Comparison of ENCODE assay signal across 1 cellular context in the genomic region with DNA sequence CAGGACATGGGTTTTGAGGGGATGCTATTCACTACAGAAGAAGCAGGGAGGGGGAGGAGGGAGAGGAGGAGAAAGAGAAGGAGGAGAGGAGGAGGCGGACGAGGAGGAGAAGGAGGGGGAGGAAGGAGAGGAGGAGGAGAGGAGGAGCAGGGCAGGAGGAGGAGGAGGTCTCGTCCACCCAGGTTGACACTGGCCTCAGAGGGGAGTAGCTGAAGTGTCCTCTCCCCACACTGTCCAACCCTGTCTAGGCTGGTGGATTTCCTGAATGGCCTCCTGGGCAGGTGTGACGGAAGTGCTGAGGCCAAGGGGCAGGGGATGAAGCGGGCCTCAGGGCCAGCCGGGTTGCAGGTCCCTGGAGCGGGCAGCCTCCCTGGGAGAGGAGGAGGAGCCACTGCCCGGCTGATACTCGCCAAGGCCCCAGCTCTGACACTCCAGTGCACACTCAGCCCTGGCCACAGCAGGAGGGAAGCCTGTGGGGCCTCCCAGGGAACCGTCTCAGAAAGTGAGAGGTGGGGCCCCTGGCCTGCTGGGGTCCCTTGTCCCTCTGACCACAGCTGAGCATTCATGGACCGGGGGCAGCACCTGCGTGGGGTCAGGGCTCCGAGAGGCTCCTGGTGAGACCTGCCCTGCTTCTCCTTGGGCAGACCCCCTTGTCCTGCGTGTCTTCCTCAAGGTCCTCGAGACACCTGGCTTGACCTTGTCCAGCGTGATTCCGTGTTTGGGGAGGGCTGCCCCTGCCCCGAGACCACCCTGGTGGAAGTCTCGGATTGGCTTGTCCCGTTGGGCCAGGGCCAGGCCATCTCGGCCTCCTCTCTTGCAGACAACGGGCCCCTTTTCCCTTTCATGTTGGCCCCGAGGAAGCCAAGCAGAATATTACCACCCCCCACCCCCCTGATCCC.
A peak's percentile ranks its signal among the peaks of the same experiment; 100 is the strongest.
TF ChIP-seq lines count a peak whose summit lies in the region.

No MANE protein-coding gene starts in this region.

TF ChIP-seq in HepG2, 621 proteins besides CTCF, POLR2A, EP300 and RAD21 (continues in another document):
- TF ChIP-seq ZNF333 (CRISPR knock-in tag; IDR thresholded peaks at IDR 0.05; ENCODE audit: borderline replicate concordance) = no peak
- TF ChIP-seq AGO2 (optimal IDR thresholded peaks at IDR 0.05; ENCODE audit: low read depth, low read length) = peak; percentile 32
- TF ChIP-seq SNAI1 (CRISPR knock-in tag; IDR thresholded peaks at IDR 0.05; ENCODE audit: borderline replicate concordance) = no peak
- no peak for TF ChIP-seq ZNF891 (CRISPR knock-in tag; IDR thresholded peaks at IDR 0.05)
- TF ChIP-seq KAT8 (CRISPR knock-in tag; IDR thresholded peaks at IDR 0.05) = peak; percentile 46; the same call in 1 of the 2 replicates
- no peak for TF ChIP-seq ZBTB20 (CRISPR knock-in tag; IDR thresholded peaks at IDR 0.05; ENCODE audit: borderline replicate concordance, low read depth)
- TF ChIP-seq POGZ (CRISPR knock-in tag; IDR thresholded peaks at IDR 0.05) = 0 out of 2 replicates have a peak, but pooled peaks have one; percentile 33
- peak; percentile 38; the same call in 1 of the 2 replicates for TF ChIP-seq ESRRA (CRISPR knock-in tag; IDR thresholded peaks at IDR 0.05; ENCODE audit: low read depth)
- no peak for TF ChIP-seq HNRNPLL (IDR thresholded peaks at IDR 0.05; ENCODE audit: low read depth, low read length, poor library complexity, severe bottlenecking)
- TF ChIP-seq, protein P1, sequence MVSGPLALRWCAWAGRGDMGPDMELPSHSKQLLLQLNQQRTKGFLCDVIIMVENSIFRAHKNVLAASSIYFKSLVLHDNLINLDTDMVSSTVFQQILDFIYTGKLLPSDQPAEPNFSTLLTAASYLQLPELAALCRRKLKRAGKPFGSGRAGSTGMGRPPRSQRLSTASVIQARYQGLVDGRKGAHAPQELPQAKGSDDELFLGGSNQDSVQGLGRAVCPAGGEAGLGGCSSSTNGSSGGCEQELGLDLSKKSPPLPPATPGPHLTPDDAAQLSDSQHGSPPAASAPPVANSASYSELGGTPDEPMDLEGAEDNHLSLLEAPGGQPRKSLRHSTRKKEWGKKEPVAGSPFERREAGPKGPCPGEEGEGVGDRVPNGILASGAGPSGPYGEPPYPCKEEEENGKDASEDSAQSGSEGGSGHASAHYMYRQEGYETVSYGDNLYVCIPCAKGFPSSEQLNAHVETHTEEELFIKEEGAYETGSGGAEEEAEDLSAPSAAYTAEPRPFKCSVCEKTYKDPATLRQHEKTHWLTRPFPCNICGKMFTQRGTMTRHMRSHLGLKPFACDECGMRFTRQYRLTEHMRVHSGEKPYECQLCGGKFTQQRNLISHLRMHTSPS (CRISPR knock-in tag; IDR thresholded peaks at IDR 0.05; ENCODE audit: low read depth) = 0 out of 2 replicates have a peak, but pooled peaks have one; percentile 58
- TF ChIP-seq REXO4 (CRISPR knock-in tag; IDR thresholded peaks at IDR 0.05; ENCODE audit: borderline replicate concordance) = no peak
- TF ChIP-seq, protein P2, sequence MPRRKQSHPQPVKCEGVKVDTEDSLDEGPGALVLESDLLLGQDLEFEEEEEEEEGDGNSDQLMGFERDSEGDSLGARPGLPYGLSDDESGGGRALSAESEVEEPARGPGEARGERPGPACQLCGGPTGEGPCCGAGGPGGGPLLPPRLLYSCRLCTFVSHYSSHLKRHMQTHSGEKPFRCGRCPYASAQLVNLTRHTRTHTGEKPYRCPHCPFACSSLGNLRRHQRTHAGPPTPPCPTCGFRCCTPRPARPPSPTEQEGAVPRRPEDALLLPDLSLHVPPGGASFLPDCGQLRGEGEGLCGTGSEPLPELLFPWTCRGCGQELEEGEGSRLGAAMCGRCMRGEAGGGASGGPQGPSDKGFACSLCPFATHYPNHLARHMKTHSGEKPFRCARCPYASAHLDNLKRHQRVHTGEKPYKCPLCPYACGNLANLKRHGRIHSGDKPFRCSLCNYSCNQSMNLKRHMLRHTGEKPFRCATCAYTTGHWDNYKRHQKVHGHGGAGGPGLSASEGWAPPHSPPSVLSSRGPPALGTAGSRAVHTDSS (CRISPR knock-in tag; conservative IDR thresholded peaks at IDR 0.05) = no peak
- TF ChIP-seq EEA1 (CRISPR knock-in tag; IDR thresholded peaks at IDR 0.05; ENCODE audit: borderline replicate concordance) = 0 out of 2 replicates have a peak, but pooled peaks have one; percentile 75
- peak; percentile 57; the same call in 1 of the 2 replicates for TF ChIP-seq SP4 (CRISPR knock-in tag; IDR thresholded peaks at IDR 0.05)
- TF ChIP-seq, protein P3, sequence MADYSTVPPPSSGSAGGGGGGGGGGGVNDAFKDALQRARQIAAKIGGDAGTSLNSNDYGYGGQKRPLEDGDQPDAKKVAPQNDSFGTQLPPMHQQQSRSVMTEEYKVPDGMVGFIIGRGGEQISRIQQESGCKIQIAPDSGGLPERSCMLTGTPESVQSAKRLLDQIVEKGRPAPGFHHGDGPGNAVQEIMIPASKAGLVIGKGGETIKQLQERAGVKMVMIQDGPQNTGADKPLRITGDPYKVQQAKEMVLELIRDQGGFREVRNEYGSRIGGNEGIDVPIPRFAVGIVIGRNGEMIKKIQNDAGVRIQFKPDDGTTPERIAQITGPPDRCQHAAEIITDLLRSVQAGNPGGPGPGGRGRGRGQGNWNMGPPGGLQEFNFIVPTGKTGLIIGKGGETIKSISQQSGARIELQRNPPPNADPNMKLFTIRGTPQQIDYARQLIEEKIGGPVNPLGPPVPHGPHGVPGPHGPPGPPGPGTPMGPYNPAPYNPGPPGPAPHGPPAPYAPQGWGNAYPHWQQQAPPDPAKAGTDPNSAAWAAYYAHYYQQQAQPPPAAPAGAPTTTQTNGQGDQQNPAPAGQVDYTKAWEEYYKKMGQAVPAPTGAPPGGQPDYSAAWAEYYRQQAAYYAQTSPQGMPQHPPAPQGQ (CRISPR knock-in tag; IDR thresholded peaks at IDR 0.05; ENCODE audit: borderline replicate concordance) = no peak
- TF ChIP-seq HOXA3 (CRISPR knock-in tag; IDR thresholded peaks at IDR 0.05) = peak; percentile 66
- no peak for TF ChIP-seq ZSCAN29 (CRISPR knock-in tag; conservative IDR thresholded peaks at IDR 0.05)
- TF ChIP-seq PRMT3 (CRISPR knock-in tag; IDR thresholded peaks at IDR 0.05; ENCODE audit: borderline replicate concordance, low read depth) = no peak
- no peak for TF ChIP-seq ZNF562 (CRISPR knock-in tag; IDR thresholded peaks at IDR 0.05; ENCODE audit: borderline replicate concordance)
- TF ChIP-seq HCFC1 (IDR thresholded peaks at IDR 0.05; ENCODE audit: low read depth, low read length) = no peak
- TF ChIP-seq GTF2F1 (IDR thresholded peaks at IDR 0.05; ENCODE audit: low read length) = no peak
- TF ChIP-seq, protein P4, sequence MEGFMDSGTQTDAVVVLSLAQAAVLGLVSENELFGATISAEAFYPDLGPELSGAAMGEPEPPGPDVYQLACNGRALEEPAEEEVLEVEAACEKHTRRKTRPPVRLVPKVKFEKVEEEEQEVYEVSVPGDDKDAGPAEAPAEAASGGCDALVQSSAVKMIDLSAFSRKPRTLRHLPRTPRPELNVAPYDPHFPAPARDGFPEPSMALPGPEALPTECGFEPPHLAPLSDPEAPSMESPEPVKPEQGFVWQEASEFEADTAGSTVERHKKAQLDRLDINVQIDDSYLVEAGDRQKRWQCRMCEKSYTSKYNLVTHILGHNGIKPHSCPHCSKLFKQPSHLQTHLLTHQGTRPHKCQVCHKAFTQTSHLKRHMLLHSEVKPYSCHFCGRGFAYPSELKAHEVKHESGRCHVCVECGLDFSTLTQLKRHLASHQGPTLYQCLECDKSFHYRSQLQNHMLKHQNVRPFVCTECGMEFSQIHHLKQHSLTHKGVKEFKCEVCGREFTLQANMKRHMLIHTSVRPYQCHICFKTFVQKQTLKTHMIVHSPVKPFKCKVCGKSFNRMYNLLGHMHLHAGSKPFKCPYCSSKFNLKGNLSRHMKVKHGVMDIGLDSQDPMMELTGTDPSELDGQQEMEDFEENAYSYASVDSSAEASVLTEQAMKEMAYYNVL (CRISPR knock-in tag; IDR thresholded peaks at IDR 0.05; ENCODE audit: borderline replicate concordance) = 0 out of 2 replicates have a peak, but pooled peaks have one; percentile 20
- peak; percentile 38; the same call in 1 of the 2 replicates for TF ChIP-seq KMT2A (CRISPR knock-in tag; IDR thresholded peaks at IDR 0.05)
- TF ChIP-seq PAF1 (CRISPR knock-in tag; IDR thresholded peaks at IDR 0.05) = no peak
- TF ChIP-seq, protein P5, sequence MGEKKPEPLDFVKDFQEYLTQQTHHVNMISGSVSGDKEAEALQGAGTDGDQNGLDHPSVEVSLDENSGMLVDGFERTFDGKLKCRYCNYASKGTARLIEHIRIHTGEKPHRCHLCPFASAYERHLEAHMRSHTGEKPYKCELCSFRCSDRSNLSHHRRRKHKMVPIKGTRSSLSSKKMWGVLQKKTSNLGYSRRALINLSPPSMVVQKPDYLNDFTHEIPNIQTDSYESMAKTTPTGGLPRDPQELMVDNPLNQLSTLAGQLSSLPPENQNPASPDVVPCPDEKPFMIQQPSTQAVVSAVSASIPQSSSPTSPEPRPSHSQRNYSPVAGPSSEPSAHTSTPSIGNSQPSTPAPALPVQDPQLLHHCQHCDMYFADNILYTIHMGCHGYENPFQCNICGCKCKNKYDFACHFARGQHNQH (CRISPR knock-in tag; IDR thresholded peaks at IDR 0.05) = no peak
- TF ChIP-seq FIP1L1 (IDR thresholded peaks at IDR 0.05; ENCODE audit: borderline replicate concordance, insufficient read depth, low read depth, low read length) = no peak
- no peak for TF ChIP-seq ZNF567 (CRISPR knock-in tag; IDR thresholded peaks at IDR 0.05; ENCODE audit: borderline replicate concordance)
- no peak for TF ChIP-seq TCF7 (IDR thresholded peaks at IDR 0.05; ENCODE audit: low read depth)
- peak; percentile 12; the same call in 1 of the 2 replicates for TF ChIP-seq ZNF317 (CRISPR knock-in tag; IDR thresholded peaks at IDR 0.05)
- TF ChIP-seq ETV6 (CRISPR knock-in tag; conservative IDR thresholded peaks at IDR 0.05) = no peak; the same call in 1 of the 2 replicates
- peak; percentile 55; the same call in 1 of the 2 replicates for TF ChIP-seq AKAP8 (CRISPR knock-in tag; IDR thresholded peaks at IDR 0.05)
- TF ChIP-seq ZNF20 (CRISPR knock-in tag; IDR thresholded peaks at IDR 0.05) = no peak
- TF ChIP-seq ZNF563 (CRISPR knock-in tag; IDR thresholded peaks at IDR 0.05) = 0 out of 2 replicates have a peak, but pooled peaks have one; percentile 6
- TF ChIP-seq SUZ12 (IDR thresholded peaks at IDR 0.05; ENCODE audit: low read depth, low read length) = no peak
- TF ChIP-seq KLF15 (CRISPR knock-in tag; IDR thresholded peaks at IDR 0.05; ENCODE audit: borderline replicate concordance) = no peak
- TF ChIP-seq ZNF530 (CRISPR knock-in tag; IDR thresholded peaks at IDR 0.05; ENCODE audit: low read depth) = no peak
- no peak for TF ChIP-seq ZNF556 (CRISPR knock-in tag; IDR thresholded peaks at IDR 0.05; ENCODE audit: borderline replicate concordance)
- TF ChIP-seq, protein P6, sequence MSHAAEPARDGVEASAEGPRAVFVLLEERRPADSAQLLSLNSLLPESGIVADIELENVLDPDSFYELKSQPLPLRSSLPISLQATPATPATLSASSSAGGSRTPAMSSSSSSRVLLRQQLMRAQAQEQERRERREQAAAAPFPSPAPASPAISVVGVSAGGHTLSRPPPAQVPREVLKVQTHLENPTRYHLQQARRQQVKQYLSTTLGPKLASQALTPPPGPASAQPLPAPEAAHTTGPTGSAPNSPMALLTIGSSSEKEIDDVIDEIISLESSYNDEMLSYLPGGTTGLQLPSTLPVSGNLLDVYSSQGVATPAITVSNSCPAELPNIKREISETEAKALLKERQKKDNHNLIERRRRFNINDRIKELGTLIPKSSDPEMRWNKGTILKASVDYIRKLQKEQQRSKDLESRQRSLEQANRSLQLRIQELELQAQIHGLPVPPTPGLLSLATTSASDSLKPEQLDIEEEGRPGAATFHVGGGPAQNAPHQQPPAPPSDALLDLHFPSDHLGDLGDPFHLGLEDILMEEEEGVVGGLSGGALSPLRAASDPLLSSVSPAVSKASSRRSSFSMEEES (CRISPR knock-in tag; IDR thresholded peaks at IDR 0.05) = no peak
- peak; percentile 34; the same call in 1 of the 2 replicates for TF ChIP-seq NFE2L1 (CRISPR knock-in tag; IDR thresholded peaks at IDR 0.05; ENCODE audit: borderline replicate concordance)
- TF ChIP-seq ZNF17 (CRISPR knock-in tag; IDR thresholded peaks at IDR 0.05) = no peak
- TF ChIP-seq JDP2 (CRISPR knock-in tag; IDR thresholded peaks at IDR 0.05; ENCODE audit: borderline replicate concordance) = no peak
- TF ChIP-seq ZNF879 (CRISPR knock-in tag; IDR thresholded peaks at IDR 0.05) = no peak
- no peak for TF ChIP-seq CBFB (CRISPR knock-in tag; IDR thresholded peaks at IDR 0.05)
- no peak for TF ChIP-seq NCOA2 (CRISPR knock-in tag; IDR thresholded peaks at IDR 0.05)
- no peak for TF ChIP-seq ZNF354B (CRISPR knock-in tag; IDR thresholded peaks at IDR 0.05)
- peak; percentile 99 for TF ChIP-seq ZNF343 (CRISPR knock-in tag; IDR thresholded peaks at IDR 0.05)
- no peak for TF ChIP-seq NR2C2 (CRISPR knock-in tag; IDR thresholded peaks at IDR 0.05; ENCODE audit: borderline replicate concordance)
- TF ChIP-seq NR2F6 (IDR thresholded peaks at IDR 0.05) = no peak; the same call in 1 of the 2 replicates
- peak; percentile 72 for TF ChIP-seq NR2F6 (CRISPR knock-in tag; IDR thresholded peaks at IDR 0.05)
- no peak for TF ChIP-seq ZNF674 (CRISPR knock-in tag; IDR thresholded peaks at IDR 0.05; ENCODE audit: low read depth)
- TF ChIP-seq ZNF720 (CRISPR knock-in tag; IDR thresholded peaks at IDR 0.05) = no peak
- TF ChIP-seq ZNF260 (CRISPR knock-in tag; IDR thresholded peaks at IDR 0.05; ENCODE audit: borderline replicate concordance, low read depth) = no peak
- TF ChIP-seq, protein P7, sequence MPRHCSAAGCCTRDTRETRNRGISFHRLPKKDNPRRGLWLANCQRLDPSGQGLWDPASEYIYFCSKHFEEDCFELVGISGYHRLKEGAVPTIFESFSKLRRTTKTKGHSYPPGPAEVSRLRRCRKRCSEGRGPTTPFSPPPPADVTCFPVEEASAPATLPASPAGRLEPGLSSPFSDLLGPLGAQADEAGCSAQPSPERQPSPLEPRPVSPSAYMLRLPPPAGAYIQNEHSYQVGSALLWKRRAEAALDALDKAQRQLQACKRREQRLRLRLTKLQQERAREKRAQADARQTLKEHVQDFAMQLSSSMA (CRISPR knock-in tag; IDR thresholded peaks at IDR 0.05) = no peak
- TF ChIP-seq, protein P8, sequence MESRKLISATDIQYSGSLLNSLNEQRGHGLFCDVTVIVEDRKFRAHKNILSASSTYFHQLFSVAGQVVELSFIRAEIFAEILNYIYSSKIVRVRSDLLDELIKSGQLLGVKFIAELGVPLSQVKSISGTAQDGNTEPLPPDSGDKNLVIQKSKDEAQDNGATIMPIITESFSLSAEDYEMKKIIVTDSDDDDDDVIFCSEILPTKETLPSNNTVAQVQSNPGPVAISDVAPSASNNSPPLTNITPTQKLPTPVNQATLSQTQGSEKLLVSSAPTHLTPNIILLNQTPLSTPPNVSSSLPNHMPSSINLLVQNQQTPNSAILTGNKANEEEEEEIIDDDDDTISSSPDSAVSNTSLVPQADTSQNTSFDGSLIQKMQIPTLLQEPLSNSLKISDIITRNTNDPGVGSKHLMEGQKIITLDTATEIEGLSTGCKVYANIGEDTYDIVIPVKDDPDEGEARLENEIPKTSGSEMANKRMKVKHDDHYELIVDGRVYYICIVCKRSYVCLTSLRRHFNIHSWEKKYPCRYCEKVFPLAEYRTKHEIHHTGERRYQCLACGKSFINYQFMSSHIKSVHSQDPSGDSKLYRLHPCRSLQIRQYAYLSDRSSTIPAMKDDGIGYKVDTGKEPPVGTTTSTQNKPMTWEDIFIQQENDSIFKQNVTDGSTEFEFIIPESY (CRISPR knock-in tag; IDR thresholded peaks at IDR 0.05) = 0 out of 2 replicates have a peak, but pooled peaks have one; percentile 10
- no peak for TF ChIP-seq CENPT (CRISPR knock-in tag; IDR thresholded peaks at IDR 0.05; ENCODE audit: low read depth)
- no peak for TF ChIP-seq ZNF644 (CRISPR knock-in tag; IDR thresholded peaks at IDR 0.05; ENCODE audit: low read depth)
- peak; percentile 33; the same call in 1 of the 2 replicates for TF ChIP-seq ZNF225 (CRISPR knock-in tag; IDR thresholded peaks at IDR 0.05)
- 0 out of 2 replicates have a peak, but pooled peaks have one; percentile 41 for TF ChIP-seq ZMYM3 (CRISPR knock-in tag; IDR thresholded peaks at IDR 0.05)
